In genomic region chr20:33732166-33732970, GRCh38 we compare ENCODE assay signal across 8 cellular contexts. TPM values are rescaled to one million over a fixed set of nuclear protein-coding genes. Genes with fewer than 3 reads are reported as not detected.
DNase-seq lines count a peak whose midpoint lies in the region; ATAC-seq and TF ChIP-seq lines count a peak whose summit lies in the region.

No MANE protein-coding gene starts in this region.

- peak; percentile 98 for DNase-seq in NCI-H345 (lab: John Stamatoyannopoulos, UW)
- DNase-seq in activated CD8-positive, alpha-beta T cell treated with anti-CD3 and anti-CD28 coated beads for 36 hours, result peak; percentile 72

- H3K36me3 Mint-ChIP-seq in activated CD8-positive, alpha-beta T cell treated with anti-CD3 and anti-CD28 coated beads for 36 hours (ENCODE audit: low read depth), result peaks cover 16% of the 10 kb centered on the region
- peaks cover 16% of the 10 kb centered on the region for H3K36me3 Mint-ChIP-seq in stimulated activated memory B cell treated with anti-CD40 and anti-IgM and Interleukin-4, amounts not matched to agents 10 μg/mL and 1 μg/mL and 100 μg/mL, for 72 hours

- peaks cover 3% of the 10 kb centered on the region for H3K9me3 ChIP-seq in endocrine pancreas (ENCODE audit: control insufficient read depth, low read length)
- peaks cover 5 to 10% of the 10 kb centered on the region in 2 donors for H3K9me3 ChIP-seq in mucosa of rectum (ENCODE audit: control insufficient read depth in 2 of 2, low read length in 2 of 2)

- peak; percentile 47 for ATAC-seq in HG03039 (IDR thresholded peaks at IDR 0.05; ENCODE audit: unreplicated experiment)
- peak; percentile 53 for ATAC-seq in activated CD8-positive, alpha-beta T cell treated with anti-CD3 and anti-CD28 coated beads for 36 hours
- ATAC-seq in stimulated activated memory B cell treated with anti-CD40 and anti-IgM and Interleukin-4, amounts not matched to agents 10 μg/mL and 1 μg/mL and 100 μg/mL, for 72 hours, result peak; percentile 85

- peak overlapping the region; percentile 19 for H3K27ac Mint-ChIP-seq in activated CD8-positive, alpha-beta T cell treated with anti-CD3 and anti-CD28 coated beads for 36 hours
- peak overlapping the region; percentile 87 for H3K27ac Mint-ChIP-seq in stimulated activated memory B cell treated with anti-CD40 and anti-IgM and Interleukin-4, amounts not matched to agents 10 μg/mL and 1 μg/mL and 100 μg/mL, for 72 hours

- peaks cover 11% of the 10 kb centered on the region for H3K9me3 Mint-ChIP-seq in activated CD8-positive, alpha-beta T cell treated with anti-CD3 and anti-CD28 coated beads for 36 hours
- peaks cover 11% of the 10 kb centered on the region for H3K9me3 Mint-ChIP-seq in stimulated activated memory B cell treated with anti-CD40 and anti-IgM and Interleukin-4, amounts not matched to agents 10 μg/mL and 1 μg/mL and 100 μg/mL, for 72 hours

- TF ChIP-seq CTCF in 22Rv1 (IDR thresholded peaks at IDR 0.05), result no peak
- no peak for TF ChIP-seq CTCF in activated CD8-positive, alpha-beta T cell treated with anti-CD3 and anti-CD28 coated beads for 36 hours (IDR thresholded peaks at IDR 0.05)

- POLR2A ChIA-PET in activated CD8-positive, alpha-beta T cell treated with anti-CD3 and anti-CD28 coated beads for 36 hours (lab: Charles Lee), result interaction anchor here (0.7 to 2.5 kb wide), 17 partner anchors 13 to 242 kb away, joined by 3 to 27 read pairs (median 3); partner anchors contain the start of genes ACTL10, CBFA2T2, CHMP4B and E2F1

- peak; percentile 65 for TF ChIP-seq POLR2A in GM18526 (IDR thresholded peaks at IDR 0.05; ENCODE audit: extremely low read depth, insufficient read length)

- CTCF ChIA-PET in activated CD8-positive, alpha-beta T cell treated with anti-CD3 and anti-CD28 coated beads for 36 hours (lab: Charles Lee), result interaction anchor here (0.7 to 2.5 kb wide), 10 partner anchors 10 to 128 kb away, joined by 3 to 24 read pairs (median 3); partner anchors contain the start of genes ACTL10 and PXMP4

- H3K36me3 ChIP-seq in endocrine pancreas (ENCODE audit: control insufficient read depth, insufficient read depth, low read length) (no peaks in the 10 kb centered on the region), mucosa of rectum (ENCODE audit: control insufficient read depth in 2 of 2, insufficient read depth in 2 of 2, low read length in 2 of 2) (no peaks in the 10 kb centered on the region)

- H3K4me1 Mint-ChIP-seq in activated CD8-positive, alpha-beta T cell treated with anti-CD3 and anti-CD28 coated beads for 36 hours (ENCODE audit: low read depth), result peaks cover 21% of the 10 kb centered on the region
- H3K4me1 Mint-ChIP-seq in stimulated activated memory B cell treated with anti-CD40 and anti-IgM and Interleukin-4, amounts not matched to agents 10 μg/mL and 1 μg/mL and 100 μg/mL, for 72 hours, result peaks cover 33% of the 10 kb centered on the region

- no peaks in the 10 kb centered on the region for H3K27me3 ChIP-seq in endocrine pancreas (ENCODE audit: control insufficient read depth, insufficient read depth, low read length)
- no peaks in the 10 kb centered on the region for H3K27me3 ChIP-seq in mucosa of rectum (ENCODE audit: control insufficient read depth in 2 of 2, insufficient read depth in 2 of 2, low read length in 2 of 2)

- H3K4me3 ChIP-seq in endocrine pancreas (ENCODE audit: control insufficient read depth, insufficient read depth, low read length) (peak overlapping the region; percentile 1), mucosa of rectum (ENCODE audit: low read length in 2 of 2) (peak overlapping the region; percentile 74 to 86)

- H3K9ac ChIP-seq in endocrine pancreas (ENCODE audit: control insufficient read depth, insufficient read depth, low read length) (peak overlapping the region; percentile 44), mucosa of rectum (ENCODE audit: low read depth in 1 of 2, low read length in 2 of 2) (peak overlapping the region; percentile 76 to 84)

- peak overlapping the region; percentile 99 for H3K27ac ChIP-seq in 22Rv1
- H3K27ac ChIP-seq in mucosa of rectum (ENCODE audit: low read depth in 2 of 2, low read length in 2 of 2), result peak overlapping the region; percentile 92 to 97

- H3K4me1 ChIP-seq in endocrine pancreas (ENCODE audit: control insufficient read depth, insufficient read depth, low read length), result no peaks in the 10 kb centered on the region
- H3K4me1 ChIP-seq in mucosa of rectum (ENCODE audit: control insufficient read depth in 2 of 2, insufficient read depth in 2 of 2, low read length in 2 of 2), result peaks cover 22 to 23% of the 10 kb centered on the region in 2 donors

- peak overlapping the region; percentile 79 for H3K4me3 Mint-ChIP-seq in activated CD8-positive, alpha-beta T cell treated with anti-CD3 and anti-CD28 coated beads for 36 hours
- H3K4me3 Mint-ChIP-seq in stimulated activated memory B cell treated with anti-CD40 and anti-IgM and Interleukin-4, amounts not matched to agents 10 μg/mL and 1 μg/mL and 100 μg/mL, for 72 hours, result peak overlapping the region; percentile 85

- intact Hi-C loops in activated CD8-positive, alpha-beta T cell treated with anti-CD3 and anti-CD28 coated beads for 36 hours (cut with micrococcal nuclease), result loop anchor here (5.0 kb wide), 2 partner anchors 45 to 65 kb away; partner anchors contain the start of genes ACTL10 and E2F1

- no peaks in the 10 kb centered on the region for H3K27me3 Mint-ChIP-seq in activated CD8-positive, alpha-beta T cell treated with anti-CD3 and anti-CD28 coated beads for 36 hours
- no peaks in the 10 kb centered on the region for H3K27me3 Mint-ChIP-seq in stimulated activated memory B cell treated with anti-CD40 and anti-IgM and Interleukin-4, amounts not matched to agents 10 μg/mL and 1 μg/mL and 100 μg/mL, for 72 hours

RNA-seq across cellular contexts. Expression of gene ZNF341, which starts 0.6 kb away (rescaled TPM):
- total RNA-seq in activated CD8-positive, alpha-beta T cell treated with anti-CD3 and anti-CD28 coated beads for 36 hours, result 1 to 10 TPM; 4.3 to 5.0 TPM

RNA-seq across cellular contexts. Expression of gene PXMP4, which starts 12.3 kb away (rescaled TPM):
- 1 to 10 TPM; 6.9 to 7.3 TPM for total RNA-seq in activated CD8-positive, alpha-beta T cell treated with anti-CD3 and anti-CD28 coated beads for 36 hours

RNA-seq across cellular contexts. Expression of gene E2F1, which starts 46.2 kb away (rescaled TPM):
- total RNA-seq in activated CD8-positive, alpha-beta T cell treated with anti-CD3 and anti-CD28 coated beads for 36 hours, result 10 to 100 TPM; 71.2 to 72.0 TPM

RNA-seq across cellular contexts. Expression of gene NECAB3, which starts 58.1 kb away (rescaled TPM):
- total RNA-seq in activated CD8-positive, alpha-beta T cell treated with anti-CD3 and anti-CD28 coated beads for 36 hours, result 10 to 100 TPM; 13.7 to 16.0 TPM

Comparison
In these comparisons a context has a peak if more than half of its experiments do, and no peak if none do; other contexts are left out.
1. Peak in every context shown above with its lines: DNase-seq, ATAC-seq, H3K4me3 ChIP-seq and H3K27ac ChIP-seq.